Comparison of ENCODE assay signal across 9 cellular contexts in the genomic region with DNA sequence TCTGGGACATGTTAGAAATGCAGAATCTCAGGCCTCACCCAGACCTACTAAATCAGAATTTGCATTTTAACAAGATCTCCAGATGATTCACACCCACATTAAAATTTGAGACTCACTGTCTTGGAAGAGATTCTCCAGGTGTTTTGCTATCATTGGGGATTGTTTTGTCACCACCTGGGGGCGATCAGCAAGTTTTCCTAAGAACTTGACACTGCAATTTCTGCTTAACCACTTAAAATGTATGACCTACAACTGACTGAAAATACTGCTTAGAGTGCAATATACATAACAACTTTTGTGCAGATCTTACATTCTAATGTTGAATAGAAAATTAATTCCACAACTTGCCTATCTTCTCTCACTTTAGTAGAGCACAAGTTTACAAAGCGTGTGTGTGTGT. TPM values are rescaled to one million over a fixed set of nuclear protein-coding genes. Genes with fewer than 3 reads are reported as not detected.
DNase-seq lines count a peak whose midpoint lies in the region; ATAC-seq and TF ChIP-seq lines count a peak whose summit lies in the region.
"Had no signal": no experiment of that assay in that cellular context is flagged by ENCODE, and none has a peak within 500 bp of the region (broad histone marks: within the 10 kb centered on the region; RNA-seq: fewer than 3 reads in every experiment).

No MANE protein-coding gene starts in this region.

- no peak overlapping the region for H3K27ac Mint-ChIP-seq in activated naive CD4-positive, alpha-beta T cell treated with anti-CD3 and anti-CD28 coated beads, Interleukin-2, amount 10 ng/mL, durations not matched to agents 7 days and 5 days
- H3K27ac Mint-ChIP-seq in stimulated activated memory B cell treated with anti-CD40 and anti-IgM and Interleukin-4, amounts not matched to agents 10 μg/mL and 1 μg/mL and 100 μg/mL, for 72 hours: peak overlapping the region; percentile 48

- H3K9ac ChIP-seq in Loucy (ENCODE audit: low read depth, low read length, poor library complexity, severe bottlenecking) (peak overlapping the region; percentile 68), mammary epithelial cell (ENCODE audit: insufficient read depth, low read length) (no peak overlapping the region)
- H3K9ac ChIP-seq: BLaER1 treated with 17β-estradiol and CSF1 and Interleukin-3, amounts not matched to agents 10 nM and 100 nM had no signal

- CTCF ChIA-PET in activated naive CD4-positive, alpha-beta T cell treated with anti-CD3 and anti-CD28 coated beads, Interleukin-2, amount 10 ng/mL, durations not matched to agents 7 days and 5 days (lab: Charles Lee): interaction anchor here (1.1 to 2.9 kb wide), 5 partner anchors 17 to 334 kb away, joined by 3 to 6 read pairs (median 4); no protein-coding TSS in a partner anchor
- CTCF ChIA-PET in mammary epithelial cell (lab: Charles Lee; ENCODE audit: low non-redundant PET): no interaction called here

- H3K4me1 ChIP-seq in Loucy (ENCODE audit: insufficient read depth, low read length, poor library complexity, severe bottlenecking) (peaks cover 59% of the 10 kb centered on the region), mammary epithelial cell (ENCODE audit: insufficient read depth, low read length) (no peaks in the 10 kb centered on the region)

- H3K9me3 Mint-ChIP-seq in activated naive CD4-positive, alpha-beta T cell treated with anti-CD3 and anti-CD28 coated beads, Interleukin-2, amount 10 ng/mL, durations not matched to agents 7 days and 5 days: peaks cover 8% of the 10 kb centered on the region
- no peaks in the 10 kb centered on the region for H3K9me3 Mint-ChIP-seq in stimulated activated memory B cell treated with anti-CD40 and anti-IgM and Interleukin-4, amounts not matched to agents 10 μg/mL and 1 μg/mL and 100 μg/mL, for 72 hours

- in situ Hi-C loops in mammary epithelial cell (cut with MboI; ENCODE audit: low sequenced_read_pairs in 2 of 2): no loop called here

- no peak overlapping the region for H3K27ac ChIP-seq in mammary epithelial cell (ENCODE audit: insufficient read depth, low read depth, low read length)
- H3K27ac ChIP-seq: BLaER1 treated with 17β-estradiol and CSF1 and Interleukin-3, amounts not matched to agents 10 nM and 100 nM had no signal

- H3K9me3 ChIP-seq in Loucy (ENCODE audit: insufficient read depth, low read depth, low read length) (peaks cover 21% of the 10 kb centered on the region; the same call in 1 of the 2 replicates), mammary epithelial cell (replicated peaks; ENCODE audit: insufficient read depth, low read length) (no peaks in the 10 kb centered on the region)

- TF ChIP-seq CTCF in Loucy (conservative IDR thresholded peaks at IDR 0.05; ENCODE audit: low read length) (peak; percentile 77), mammary epithelial cell (conservative IDR thresholded peaks at IDR 0.05 in 1 of 2, IDR thresholded peaks at IDR 0.05 in 1 of 2; ENCODE audit: extremely low read depth in 1 of 2, insufficient read depth in 1 of 2, low read depth in 1 of 2, low read length in 2 of 2) (peak; percentile 21 to 38)

- BruUV-seq in mammary epithelial cell (replicated peaks; lab: Mats Ljungman, UMichigan): no TSS peak

- intact Hi-C loops in mammary epithelial cell (cut with micrococcal nuclease): no loop called here

- H3K4me2 ChIP-seq in Loucy (ENCODE audit: low read depth, low read length, poor library complexity, severe bottlenecking): peak overlapping the region; percentile 41
- H3K4me2 ChIP-seq in mammary epithelial cell (ENCODE audit: insufficient read depth, low read depth, low read length): no peak overlapping the region

- H3K36me3 Mint-ChIP-seq in activated naive CD4-positive, alpha-beta T cell treated with anti-CD3 and anti-CD28 coated beads, Interleukin-2, amount 10 ng/mL, durations not matched to agents 7 days and 5 days: peaks cover 7% of the 10 kb centered on the region
- peaks cover 3% of the 10 kb centered on the region for H3K36me3 Mint-ChIP-seq in stimulated activated memory B cell treated with anti-CD40 and anti-IgM and Interleukin-4, amounts not matched to agents 10 μg/mL and 1 μg/mL and 100 μg/mL, for 72 hours

- H3K4me3 Mint-ChIP-seq in activated naive CD4-positive, alpha-beta T cell treated with anti-CD3 and anti-CD28 coated beads, Interleukin-2, amount 10 ng/mL, durations not matched to agents 7 days and 5 days: no peak overlapping the region
- H3K4me3 Mint-ChIP-seq in stimulated activated memory B cell treated with anti-CD40 and anti-IgM and Interleukin-4, amounts not matched to agents 10 μg/mL and 1 μg/mL and 100 μg/mL, for 72 hours: no peak overlapping the region

- H3K4me3 ChIP-seq in Loucy (ENCODE audit: low read length, poor library complexity, severe bottlenecking) (no peak overlapping the region), mammary epithelial cell (replicated peaks in 1 of 3; ENCODE audit: insufficient read depth in 1 of 3, low read depth in 2 of 3, low read length in 3 of 3) (no peak overlapping the region)
- H3K4me3 ChIP-seq: BLaER1 treated with 17β-estradiol and CSF1 and Interleukin-3, amounts not matched to agents 10 nM and 100 nM had no signal

- H2AFZ ChIP-seq in Loucy (ENCODE audit: low read length): 0 out of 2 replicates have a peak overlapping the region, but pooled peaks have one; percentile 9
- no peak overlapping the region for H2AFZ ChIP-seq in mammary epithelial cell (ENCODE audit: low read depth, low read length)

- H3K79me2 ChIP-seq in Loucy (ENCODE audit: insufficient read depth, low read length) (peaks cover 9% of the 10 kb centered on the region), mammary epithelial cell (ENCODE audit: insufficient read depth, low read length) (no peaks in the 10 kb centered on the region)

- 71% methylated on average over 2 of the region's 2 CpGs for WGBS in mammary epithelial cell (ENCODE audit: low coverage, missing lambda C conversion rate)

- peaks cover 24% of the 10 kb centered on the region for H3K4me1 Mint-ChIP-seq in activated naive CD4-positive, alpha-beta T cell treated with anti-CD3 and anti-CD28 coated beads, Interleukin-2, amount 10 ng/mL, durations not matched to agents 7 days and 5 days
- H3K4me1 Mint-ChIP-seq in stimulated activated memory B cell treated with anti-CD40 and anti-IgM and Interleukin-4, amounts not matched to agents 10 μg/mL and 1 μg/mL and 100 μg/mL, for 72 hours: peaks cover 22% of the 10 kb centered on the region

- H3K27me3 ChIP-seq in Loucy (ENCODE audit: insufficient read depth, low read length, poor library complexity, severe bottlenecking) (no peaks in the 10 kb centered on the region), mammary epithelial cell (ENCODE audit: insufficient read depth, low read length) (peaks cover 3% of the 10 kb centered on the region)
- H3K27me3 ChIP-seq: BLaER1 treated with 17β-estradiol and CSF1 and Interleukin-3, amounts not matched to agents 10 nM and 100 nM had no signal

- dilution Hi-C loops in mammary epithelial cell (cut with HindIII; ENCODE audit: low sequenced_read_pairs): no loop called here

- H4K20me1 ChIP-seq in Loucy (ENCODE audit: insufficient read depth, low read length, poor library complexity, severe bottlenecking): no peaks in the 10 kb centered on the region
- no peaks in the 10 kb centered on the region for H4K20me1 ChIP-seq in mammary epithelial cell (ENCODE audit: insufficient read depth, low read length)
- H4K20me1 ChIP-seq: BLaER1 treated with 17β-estradiol and CSF1 and Interleukin-3, amounts not matched to agents 10 nM and 100 nM had no signal

- DNase-seq in activated naive CD4-positive, alpha-beta T cell treated with anti-CD3 and anti-CD28 coated beads, Interleukin-2, amount 10 ng/mL, durations not matched to agents 7 days and 5 days: peak; percentile 43
- no peak for DNase-seq in activated naive CD4-positive, alpha-beta T cell treated with Interleukin-2 at 50 U/mL for 16 hours
- DNase-seq in mammary epithelial cell: peak; percentile 20
- no peak for DNase-seq in DMS79 (lab: John Stamatoyannopoulos, UW)
- DNase-seq in NCI-H226: no peak
- DNase-seq in NK-92 (lab: John Stamatoyannopoulos, UW; ENCODE audit: unreplicated experiment): no peak

- ATAC-seq in stimulated activated memory B cell treated with anti-CD40 and anti-IgM and Interleukin-4, amounts not matched to agents 10 μg/mL and 1 μg/mL and 100 μg/mL, for 72 hours: peak; percentile 45

- H3K27me3 Mint-ChIP-seq in activated naive CD4-positive, alpha-beta T cell treated with anti-CD3 and anti-CD28 coated beads, Interleukin-2, amount 10 ng/mL, durations not matched to agents 7 days and 5 days: no peaks in the 10 kb centered on the region
- no peaks in the 10 kb centered on the region for H3K27me3 Mint-ChIP-seq in stimulated activated memory B cell treated with anti-CD40 and anti-IgM and Interleukin-4, amounts not matched to agents 10 μg/mL and 1 μg/mL and 100 μg/mL, for 72 hours

- no peaks in the 10 kb centered on the region for H3K9me2 ChIP-seq in Loucy (replicated peaks; ENCODE audit: low read depth, low read length)

- peaks cover 7% of the 10 kb centered on the region; the same call in 1 of the 2 replicates for H3K36me3 ChIP-seq in Loucy (ENCODE audit: insufficient read depth, low read length)
- no peaks in the 10 kb centered on the region for H3K36me3 ChIP-seq in mammary epithelial cell (ENCODE audit: insufficient read depth, low read length)

- peaks cover 11% of the 10 kb centered on the region; the same call in 1 of the 2 replicates for H3F3A ChIP-seq in Loucy (ENCODE audit: low read depth)

RNA-seq across cellular contexts. Expression of a gene that starts 18.9 kb away (rescaled TPM):
- 10 to 100 TPM; 24.9 to 59.7 TPM for total RNA-seq in mammary epithelial cell
- 8.7 TPM for polyA plus RNA-seq in mammary epithelial cell
- 35.5 TPM for polyA minus RNA-seq in mammary epithelial cell

Comparison
In these comparisons a context has a peak if more than half of its experiments do, and no peak if none do; other contexts are left out.
1. DNase-seq: peak in activated naive CD4-positive, alpha-beta T cell treated with anti-CD3 and anti-CD28 coated beads, Interleukin-2, amount 10 ng/mL, durations not matched to agents 7 days and 5 days (single experiment) and mammary epithelial cell (single experiment); none in activated naive CD4-positive, alpha-beta T cell treated with Interleukin-2 at 50 U/mL for 16 hours (single experiment), DMS79 (single experiment), NCI-H226 (single experiment) and NK-92 (single experiment).